Comparison of ENCODE assay signal across 14 cellular contexts in genomic region chr2:15647622-15648590, GRCh38. TPM values are rescaled to one million over a fixed set of nuclear protein-coding genes. Genes with fewer than 3 reads are reported as not detected.
A peak's percentile ranks its signal among the peaks of the same experiment; 100 is the strongest.
DNase-seq lines count a peak whose midpoint lies in the region; ATAC-seq and TF ChIP-seq lines count a peak whose summit lies in the region.
"Had no signal": no experiment of that assay in that cellular context is flagged by ENCODE, and none has a peak within 500 bp of the region (broad histone marks: within the 10 kb centered on the region; RNA-seq: fewer than 3 reads in every experiment).

No MANE protein-coding gene starts in this region.

- peak; percentile 22 for TF ChIP-seq CTCF in endodermal cell (conservative IDR thresholded peaks at IDR 0.05)
- no peak for TF ChIP-seq CTCF in nephron progenitor cell (IDR thresholded peaks at IDR 0.05)
- TF ChIP-seq CTCF in transverse colon (IDR thresholded peaks at IDR 0.05): no peak

- H3K4me3 Mint-ChIP-seq in endodermal cell (no peak overlapping the region), nephron progenitor cell (no peak overlapping the region)
- H3K4me3 Mint-ChIP-seq: B cell; CD4-positive, alpha-beta T cell had no signal

- TF ChIP-seq POLR2A in transverse colon (IDR thresholded peaks at IDR 0.05): no peak

- H3K27ac ChIP-seq in endodermal cell (ENCODE audit: low read depth, low read length) (no peak overlapping the region), transverse colon (no peak overlapping the region)

- no peaks in the 10 kb centered on the region for H3K9me3 Mint-ChIP-seq in endodermal cell
- peaks cover 2% of the 10 kb centered on the region for H3K9me3 Mint-ChIP-seq in nephron progenitor cell
- H3K9me3 Mint-ChIP-seq: CD4-positive, alpha-beta T cell had no signal

- H3K36me3 Mint-ChIP-seq in endodermal cell (ENCODE audit: low read depth) (no peaks in the 10 kb centered on the region), nephron progenitor cell (ENCODE audit: low read depth) (peaks cover 3% of the 10 kb centered on the region)

- DNase-seq in ELF-1 (ENCODE audit: low read depth, low spot score): peak; percentile 68
- peak; percentile 13 for DNase-seq in RPMI8226
- no peak for DNase-seq in endodermal cell
- DNase-seq in nephron progenitor cell: no peak
- DNase-seq in transverse colon: no peak
- DNase-seq in hypothalamus (lab: John Stamatoyannopoulos, UW): no peak
- DNase-seq in stimulated activated CD4-positive, alpha-beta T cell treated with anti-CD3 and anti-CD28 coated beads, Interleukin-4, amount 100 ng/mL, for 24 hours: no peak
- DNase-seq: C1 segment of cervical spinal cord; Calu3; CD4-positive, alpha-beta T cell; DMS79; HCEC 1CT had no signal

- H3K4me1 ChIP-seq in endodermal cell (ENCODE audit: control insufficient read depth, insufficient read depth, low read length) (no peaks in the 10 kb centered on the region), transverse colon (no peaks in the 10 kb centered on the region)

- WGBS in endodermal cell (ENCODE audit: insufficient coverage in 1 of 2, insufficient read length in 1 of 2), 2 experiments: 91 to 93% methylated on average over 14 to 18 of the region's 18 CpGs
- WGBS in transverse colon (ENCODE audit: low coverage in 1 of 2), 2 donors: 84 to 100% methylated on average over 4 to 18 of the region's 18 CpGs

- peaks cover 9% of the 10 kb centered on the region for H3K27me3 Mint-ChIP-seq in endodermal cell (ENCODE audit: insufficient read depth)
- H3K27me3 Mint-ChIP-seq in nephron progenitor cell (ENCODE audit: low read depth, poor library complexity): peaks cover 18% of the 10 kb centered on the region
- H3K27me3 Mint-ChIP-seq: CD4-positive, alpha-beta T cell had no signal

- no peak overlapping the region for H3K9ac ChIP-seq in endodermal cell (ENCODE audit: extremely low read depth, low read length, poor library complexity, severe bottlenecking)

- no peaks in the 10 kb centered on the region for H3K36me3 ChIP-seq in endodermal cell (ENCODE audit: control insufficient read depth, insufficient read depth, low read length)
- H3K36me3 ChIP-seq in transverse colon: no peaks in the 10 kb centered on the region

- no peak for ATAC-seq in HG03354 (IDR thresholded peaks at IDR 0.05; ENCODE audit: poor library complexity, severe bottlenecking, unreplicated experiment)

- in situ Hi-C loops in transverse colon (cut with MboI; ENCODE audit: low pct_ligation_motif_present in 1 of 4, low pct_unique_long_range_greater_than_20kb in 1 of 4, low sequenced_read_pairs in 3 of 4): loop anchor here (25.0 kb wide), 5 partner anchors 89 to 1114 kb away; partner anchors contain the start of gene MYCN (in 1 of the 4)

- peaks cover 2% of the 10 kb centered on the region for H3K4me1 Mint-ChIP-seq in endodermal cell
- H3K4me1 Mint-ChIP-seq in nephron progenitor cell: peaks cover 90% of the 10 kb centered on the region
- H3K4me1 Mint-ChIP-seq: B cell had no signal

- H3K27me3 ChIP-seq in endodermal cell (ENCODE audit: control insufficient read depth, insufficient read depth, low read length, poor library complexity, severe bottlenecking) (no peaks in the 10 kb centered on the region), transverse colon (no peaks in the 10 kb centered on the region)

- H3K4me3 ChIP-seq in endodermal cell (ENCODE audit: low read length): no peak overlapping the region
- H3K4me3 ChIP-seq in transverse colon: no peak overlapping the region

- no peak for TF ChIP-seq EP300 in transverse colon (IDR thresholded peaks at IDR 0.05; ENCODE audit: low read depth)

- no peak overlapping the region for H3K27ac Mint-ChIP-seq in endodermal cell
- peak overlapping the region; percentile 94 for H3K27ac Mint-ChIP-seq in nephron progenitor cell
- H3K27ac Mint-ChIP-seq: B cell; CD4-positive, alpha-beta T cell had no signal

- intact Hi-C loops in transverse colon (cut with DNase I; ENCODE audit: low total_unique reads): loop anchor here (10.0 kb wide), 1 partner anchor 517 kb away; no protein-coding TSS in a partner anchor

- H3K9me3 ChIP-seq in endodermal cell (ENCODE audit: control insufficient read depth, low read length) (no peaks in the 10 kb centered on the region), transverse colon (no peaks in the 10 kb centered on the region)

RNA-seq across cellular contexts. Expression of gene DDX1, which starts 56.2 kb away (rescaled TPM):
- 100 to 1,000 TPM; 116 to 126 TPM for total RNA-seq in endodermal cell
- 109 TPM for polyA plus RNA-seq in endodermal cell (2013, experiment 1 of 2)
- polyA plus RNA-seq in endodermal cell (2013, experiment 2 of 2): 105 TPM
- total RNA-seq in transverse colon: 10 to 100 TPM; 18.3 to 61.1 (median 49.9) TPM

Comparison
In these comparisons a context has a peak if more than half of its experiments do, and no peak if none do; other contexts are left out.
1. DNase-seq: peak in ELF-1 (single experiment) and RPMI8226 (single experiment); none in endodermal cell (single experiment), nephron progenitor cell (single experiment), transverse colon (single experiment), hypothalamus (0 of 51) and stimulated activated CD4-positive, alpha-beta T cell treated with anti-CD3 and anti-CD28 coated beads, Interleukin-4, amount 100 ng/mL, for 24 hours (single experiment).